Comparison of ENCODE assay signal across 9 cellular contexts in the genomic region with DNA sequence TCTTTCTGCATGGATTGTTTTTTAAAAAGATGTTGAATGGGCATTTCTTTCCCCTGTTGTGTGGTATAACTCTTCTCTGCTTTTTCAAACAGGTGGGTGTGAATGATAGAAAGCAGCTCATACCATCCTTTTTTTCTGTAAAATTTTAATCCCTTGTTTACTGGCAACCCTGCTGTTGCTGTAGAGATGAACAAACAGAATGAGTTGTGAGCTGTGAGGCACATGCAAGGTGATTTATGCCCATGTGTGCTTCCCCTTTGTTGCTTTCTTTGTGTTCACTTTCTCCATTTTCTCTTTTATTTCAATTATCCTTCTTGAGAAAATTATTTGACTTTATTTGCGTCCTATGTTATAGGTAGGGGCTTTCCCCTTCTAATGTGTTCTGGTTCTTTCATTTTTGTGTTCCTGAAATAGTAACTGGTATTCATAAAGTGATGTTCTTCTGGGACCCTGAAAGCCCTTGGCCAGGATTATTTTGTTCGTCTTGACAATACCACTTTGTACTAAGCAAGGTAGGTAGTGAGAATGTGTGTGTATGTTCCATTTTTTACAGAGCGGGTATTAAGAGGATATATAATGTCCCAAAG.
DNase-seq lines count a peak whose midpoint lies in the region; ATAC-seq and TF ChIP-seq lines count a peak whose summit lies in the region.
"Had no signal": no experiment of that assay in that cellular context is flagged by ENCODE, and none has a peak within 500 bp of the region (broad histone marks: within the 10 kb centered on the region; RNA-seq: fewer than 3 reads in every experiment).

No MANE protein-coding gene starts in this region.

- H3K9me3 ChIP-seq in HEK293 (ENCODE audit: control insufficient read depth, insufficient read depth, low read depth, low read length): no peaks in the 10 kb centered on the region
- no peaks in the 10 kb centered on the region; the same call in 1 of the 2 replicates for H3K9me3 ChIP-seq in OCI-LY3 (ENCODE audit: insufficient read depth, low read length)

- H3K4me3 ChIP-seq in HEK293 (ENCODE audit: low read depth, low read length) (no peak overlapping the region), OCI-LY3 (ENCODE audit: low read length) (no peak overlapping the region), fibroblast of pulmonary artery (replicated peaks; ENCODE audit: low read depth, low read length) (no peak overlapping the region), skin epidermis (no peak overlapping the region)

- H4K20me1 ChIP-seq in OCI-LY3 (ENCODE audit: insufficient read depth, low read length): no peaks in the 10 kb centered on the region

- no peaks in the 10 kb centered on the region for H3K79me2 ChIP-seq in OCI-LY3 (ENCODE audit: low read length)

- TF ChIP-seq CTCF in HEK293 (tag by site-specific recombination; IDR thresholded peaks at IDR 0.05): no peak
- TF ChIP-seq CTCF in OCI-LY3 (IDR thresholded peaks at IDR 0.05; ENCODE audit: low read depth, low read length): no peak
- no peak for TF ChIP-seq CTCF in fibroblast of pulmonary artery (IDR thresholded peaks at IDR 0.05; ENCODE audit: low read length, missing control alignments)

- POLR2A ChIA-PET in HEK293 (lab: Yijun Ruan, JAX): interaction anchor here (1.3 kb wide), 1 partner anchor 10 kb away, joined by 3 read pairs; no protein-coding TSS in a partner anchor

- H3K9ac ChIP-seq in OCI-LY3 (ENCODE audit: low read length): no peak overlapping the region

- H3K36me3 ChIP-seq in HEK293 (ENCODE audit: control insufficient read depth in 2 of 2, insufficient read depth in 1 of 2, low read length in 2 of 2): peaks cover 0 to 7% of the 10 kb centered on the region in 2 experiments; a peak in 1 of 3 replicates
- peaks cover 9% of the 10 kb centered on the region for H3K36me3 ChIP-seq in OCI-LY3 (replicated peaks; ENCODE audit: low read depth, low read length)

- H3K27ac ChIP-seq in HEK293 (ENCODE audit: extremely low read depth, low read depth, low read length) (peak overlapping the region; percentile 39; the same call in 1 of the 2 replicates), OCI-LY3 (ENCODE audit: low read length) (no peak overlapping the region), skin epidermis (peak overlapping the region in 20 of 21 experiments; percentile 65 to 94 (median 83))

- CTCF ChIA-PET in HEK293 (lab: Yijun Ruan, JAX): interaction anchor here (0.7 to 1.4 kb wide), 3 partner anchors 78 to 321 kb away, joined by 3 to 6 read pairs (median 3); no protein-coding TSS in a partner anchor

- peak; percentile 49 for DNase-seq in fibroblast of pulmonary artery (ENCODE audit: low read depth)
- no peak for DNase-seq in NCI-H187 (lab: John Stamatoyannopoulos, UW)
- DNase-seq in NCI-H146 treated with DMSO at 0.1 percent for 48 hours (lab: John Stamatoyannopoulos, UW; ENCODE audit: unreplicated experiment): no peak
- DNase-seq: midbrain had no signal

- H3K4me2 ChIP-seq in OCI-LY3 (ENCODE audit: low read length): peak overlapping the region; percentile 28

- no peaks in the 10 kb centered on the region for H3K27me3 ChIP-seq in OCI-LY3 (ENCODE audit: low read depth, low read length)

- ATAC-seq in esophagus mucosa: no peak
- no peak for ATAC-seq in HG02623 (IDR thresholded peaks at IDR 0.05; ENCODE audit: unreplicated experiment)

- no peak overlapping the region for H2AFZ ChIP-seq in OCI-LY3 (ENCODE audit: low read depth, low read length)

- H3K4me1 ChIP-seq in HEK293 (ENCODE audit: control insufficient read depth, insufficient read depth, low read length): peaks cover 15% of the 10 kb centered on the region
- peaks cover 30% of the 10 kb centered on the region for H3K4me1 ChIP-seq in OCI-LY3 (ENCODE audit: low read length)

TF ChIP-seq in HEK293, 187 proteins besides CTCF, POLR2A, EP300 and RAD21:
- TF ChIP-seq, protein P1, sequence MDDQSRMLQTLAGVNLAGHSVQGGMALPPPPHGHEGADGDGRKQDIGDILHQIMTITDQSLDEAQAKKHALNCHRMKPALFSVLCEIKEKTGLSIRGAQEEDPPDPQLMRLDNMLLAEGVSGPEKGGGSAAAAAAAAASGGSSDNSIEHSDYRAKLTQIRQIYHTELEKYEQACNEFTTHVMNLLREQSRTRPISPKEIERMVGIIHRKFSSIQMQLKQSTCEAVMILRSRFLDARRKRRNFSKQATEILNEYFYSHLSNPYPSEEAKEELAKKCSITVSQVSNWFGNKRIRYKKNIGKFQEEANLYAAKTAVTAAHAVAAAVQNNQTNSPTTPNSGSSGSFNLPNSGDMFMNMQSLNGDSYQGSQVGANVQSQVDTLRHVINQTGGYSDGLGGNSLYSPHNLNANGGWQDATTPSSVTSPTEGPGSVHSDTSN (CRISPR knock-in tag; IDR thresholded peaks at IDR 0.05): no peak
- TF ChIP-seq GFI1B (tag by site-specific recombination; IDR thresholded peaks at IDR 0.05) (no peak), SCRT2 (tag by site-specific recombination; IDR thresholded peaks at IDR 0.05) (no peak), PATZ1 (tag by site-specific recombination; IDR thresholded peaks at IDR 0.05) (no peak), MYNN (tag by site-specific recombination; IDR thresholded peaks at IDR 0.05; ENCODE audit: borderline replicate concordance) (no peak), ZNF514 (tag by site-specific recombination; IDR thresholded peaks at IDR 0.05) (no peak), ZNF560 (tag by site-specific recombination; IDR thresholded peaks at IDR 0.05; ENCODE audit: borderline replicate concordance) (no peak), ZNF623 (tag by site-specific recombination; IDR thresholded peaks at IDR 0.05) (no peak), ZNF768 (tag by site-specific recombination; IDR thresholded peaks at IDR 0.05) (no peak)
- TF ChIP-seq, protein P2, sequence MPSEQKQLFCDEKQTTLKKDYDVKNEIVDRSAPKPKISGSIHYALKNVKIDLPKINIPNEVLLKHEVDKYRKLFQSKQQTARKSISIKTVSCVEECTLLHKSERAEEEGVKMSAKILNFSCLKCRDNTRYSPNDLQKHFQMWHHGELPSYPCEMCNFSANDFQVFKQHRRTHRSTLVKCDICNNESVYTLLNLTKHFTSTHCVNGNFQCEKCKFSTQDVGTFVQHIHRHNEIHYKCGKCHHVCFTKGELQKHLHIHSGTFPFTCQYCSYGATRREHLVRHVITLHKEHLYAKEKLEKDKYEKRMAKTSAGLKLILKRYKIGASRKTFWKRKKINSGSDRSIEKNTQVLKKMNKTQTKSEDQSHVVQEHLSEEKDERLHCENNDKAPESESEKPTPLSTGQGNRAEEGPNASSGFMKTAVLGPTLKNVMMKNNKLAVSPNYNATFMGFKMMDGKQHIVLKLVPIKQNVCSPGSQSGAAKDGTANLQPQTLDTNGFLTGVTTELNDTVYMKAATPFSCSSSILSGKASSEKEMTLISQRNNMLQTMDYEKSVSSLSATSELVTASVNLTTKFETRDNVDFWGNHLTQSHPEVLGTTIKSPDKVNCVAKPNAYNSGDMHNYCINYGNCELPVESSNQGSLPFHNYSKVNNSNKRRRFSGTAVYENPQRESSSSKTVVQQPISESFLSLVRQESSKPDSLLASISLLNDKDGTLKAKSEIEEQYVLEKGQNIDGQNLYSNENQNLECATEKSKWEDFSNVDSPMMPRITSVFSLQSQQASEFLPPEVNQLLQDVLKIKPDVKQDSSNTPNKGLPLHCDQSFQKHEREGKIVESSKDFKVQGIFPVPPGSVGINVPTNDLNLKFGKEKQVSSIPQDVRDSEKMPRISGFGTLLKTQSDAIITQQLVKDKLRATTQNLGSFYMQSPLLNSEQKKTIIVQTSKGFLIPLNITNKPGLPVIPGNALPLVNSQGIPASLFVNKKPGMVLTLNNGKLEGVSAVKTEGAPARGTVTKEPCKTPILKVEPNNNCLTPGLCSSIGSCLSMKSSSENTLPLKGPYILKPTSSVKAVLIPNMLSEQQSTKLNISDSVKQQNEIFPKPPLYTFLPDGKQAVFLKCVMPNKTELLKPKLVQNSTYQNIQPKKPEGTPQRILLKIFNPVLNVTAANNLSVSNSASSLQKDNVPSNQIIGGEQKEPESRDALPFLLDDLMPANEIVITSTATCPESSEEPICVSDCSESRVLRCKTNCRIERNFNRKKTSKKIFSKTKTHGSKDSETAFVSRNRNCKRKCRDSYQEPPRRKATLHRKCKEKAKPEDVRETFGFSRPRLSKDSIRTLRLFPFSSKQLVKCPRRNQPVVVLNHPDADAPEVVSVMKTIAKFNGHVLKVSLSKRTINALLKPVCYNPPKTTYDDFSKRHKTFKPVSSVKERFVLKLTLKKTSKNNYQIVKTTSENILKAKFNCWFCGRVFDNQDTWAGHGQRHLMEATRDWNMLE (tag by site-specific recombination; conservative IDR thresholded peaks at IDR 0.05; ENCODE audit: low read depth): no peak
